ENCODE assay signal across 10 cellular contexts in the genomic region with DNA sequence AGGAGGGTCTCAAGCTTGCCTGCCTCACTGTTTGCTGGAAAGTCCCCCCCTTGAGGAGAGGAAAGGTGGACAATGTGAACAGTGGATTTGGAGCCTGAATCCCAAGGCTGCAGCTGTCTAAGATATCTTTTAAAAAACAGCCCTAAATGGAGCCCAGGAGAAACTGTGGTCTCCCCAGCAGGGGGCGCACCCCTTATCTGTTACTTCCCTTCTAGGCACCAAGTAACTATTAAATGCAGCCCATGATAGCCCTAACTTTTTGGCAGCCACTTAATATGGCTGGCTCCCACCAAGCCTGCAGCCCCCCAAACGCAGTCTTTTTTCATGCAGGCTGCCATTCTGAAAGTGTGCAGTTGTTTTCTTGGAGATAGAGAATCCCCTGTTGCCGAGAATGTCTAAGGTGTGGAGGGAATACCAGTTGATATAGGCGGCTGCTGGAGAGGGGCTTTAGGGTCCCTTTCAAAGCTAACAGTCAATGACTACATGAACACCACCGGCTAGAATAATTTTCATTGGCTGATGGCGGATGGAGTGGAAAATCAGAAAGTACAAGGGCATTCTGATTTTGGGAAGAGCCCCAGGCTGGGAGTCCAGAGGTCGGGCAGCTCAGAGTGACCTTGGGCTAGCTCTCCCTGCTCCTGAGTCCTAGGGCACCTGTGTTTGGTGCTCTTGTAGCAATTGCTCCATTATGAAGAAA. TPM values are rescaled to one million over a fixed set of nuclear protein-coding genes. Genes with fewer than 3 reads are reported as not detected.
DNase-seq lines count a peak whose midpoint lies in the region; ATAC-seq and TF ChIP-seq lines count a peak whose summit lies in the region.
"Had no signal": no experiment of that assay in that cellular context is flagged by ENCODE, and none has a peak within 500 bp of the region (broad histone marks: within the 10 kb centered on the region; RNA-seq: fewer than 3 reads in every experiment).

No MANE protein-coding gene starts in this region.

- H3K36me3 Mint-ChIP-seq in endothelial cell (ENCODE audit: low read depth, unreplicated experiment) = no peaks in the 10 kb centered on the region

- H3K4me2 ChIP-seq in OCI-LY3 (ENCODE audit: low read length) = no peak overlapping the region

- 72 to 78% methylated on average over 7 of the region's 7 CpGs for WGBS in heart right ventricle, 2 donors
- 37 to 59% methylated on average over 7 of the region's 7 CpGs for WGBS in testis, 2 donors

- H3K27me3 ChIP-seq in heart right ventricle = peaks cover 0 to 77% (median 61%) of the 10 kb centered on the region in 7 donors
- 0 out of 2 replicates have a peak, but pooled peaks cover 3% of the 10 kb centered on the region for H3K27me3 ChIP-seq in OCI-LY3 (ENCODE audit: low read depth, low read length)
- H3K27me3 ChIP-seq in testis = no peaks in the 10 kb centered on the region

- no peaks in the 10 kb centered on the region for H3K36me3 ChIP-seq in heart right ventricle
- H3K36me3 ChIP-seq in OCI-LY3 (replicated peaks; ENCODE audit: low read depth, low read length) = no peaks in the 10 kb centered on the region
- no peaks in the 10 kb centered on the region for H3K36me3 ChIP-seq in testis (ENCODE audit: low read depth, missing control alignments)

- intact Hi-C loops in heart right ventricle (cut with DNase I) = no loop called here
- intact Hi-C loops in left cardiac atrium (cut with DNase I) = no loop called here
- intact Hi-C loops in testis (cut with DNase I; ENCODE audit: low total_unique reads) = no loop called here

- no peak overlapping the region for H3K27ac Mint-ChIP-seq in endothelial cell (ENCODE audit: unreplicated experiment)

- H3K27me3 Mint-ChIP-seq in endothelial cell (ENCODE audit: unreplicated experiment) = peaks cover 5% of the 10 kb centered on the region

- no peaks in the 10 kb centered on the region for H3K9me3 ChIP-seq in heart right ventricle
- H3K9me3 ChIP-seq in OCI-LY3 (ENCODE audit: insufficient read depth, low read length) = no peaks in the 10 kb centered on the region
- H3K9me3 ChIP-seq in testis = no peaks in the 10 kb centered on the region

- H3K9me3 Mint-ChIP-seq in endothelial cell (ENCODE audit: unreplicated experiment) = no peaks in the 10 kb centered on the region

- ATAC-seq in heart right ventricle (no peak), left cardiac atrium (no peak), HG03442 (IDR thresholded peaks at IDR 0.05; ENCODE audit: unreplicated experiment) (no peak), GM21528 (IDR thresholded peaks at IDR 0.05; ENCODE audit: low FRiP score, unreplicated experiment) (no peak)
- ATAC-seq: right cardiac atrium had no signal

- H3K4me3 Mint-ChIP-seq in endothelial cell (ENCODE audit: unreplicated experiment) = no peak overlapping the region

- TF ChIP-seq CTCF in heart right ventricle (IDR thresholded peaks at IDR 0.05) (peak in 6 of 9 donors; percentile 7 to 48 (median 20)), OCI-LY3 (IDR thresholded peaks at IDR 0.05; ENCODE audit: low read depth, low read length) (peak; percentile 90), endothelial cell (IDR thresholded peaks at IDR 0.05; ENCODE audit: unreplicated experiment) (peak; percentile 66), testis (IDR thresholded peaks at IDR 0.05) (peak in 2 of 3 experiments; percentile 4 to 56)

- H2AFZ ChIP-seq in OCI-LY3 (ENCODE audit: low read depth, low read length) = no peak overlapping the region

- H3K27ac ChIP-seq in heart right ventricle (no peak overlapping the region), OCI-LY3 (ENCODE audit: low read length) (no peak overlapping the region), testis (no peak overlapping the region)

- no peak for TF ChIP-seq POLR2A in testis (IDR thresholded peaks at IDR 0.05)

- DNase-seq in heart right ventricle (no peak), left cardiac atrium (no peak), endothelial cell (ENCODE audit: low spot score) (peak; percentile 57), testis (peak; percentile 54)
- no peak for DNase-seq in central memory CD4-positive, alpha-beta T cell
- DNase-seq: NCI-H226, right cardiac atrium had no signal

- H4K20me1 ChIP-seq in OCI-LY3 (ENCODE audit: insufficient read depth, low read length) = no peaks in the 10 kb centered on the region

- no peak overlapping the region for H3K4me3 ChIP-seq in heart right ventricle
- H3K4me3 ChIP-seq in OCI-LY3 (ENCODE audit: low read length) = no peak overlapping the region
- no peak overlapping the region for H3K4me3 ChIP-seq in testis

- H3K79me2 ChIP-seq in OCI-LY3 (ENCODE audit: low read length) = no peaks in the 10 kb centered on the region

- H3K9ac ChIP-seq in OCI-LY3 (ENCODE audit: low read length) = no peak overlapping the region

- no peaks in the 10 kb centered on the region for H3K4me1 Mint-ChIP-seq in endothelial cell (ENCODE audit: unreplicated experiment)

- H3K4me1 ChIP-seq in heart right ventricle = peaks cover 0 to 9% (median 3%) of the 10 kb centered on the region in 9 donors
- H3K4me1 ChIP-seq in OCI-LY3 (ENCODE audit: low read length) = peaks cover 4% of the 10 kb centered on the region
- no peaks in the 10 kb centered on the region for H3K4me1 ChIP-seq in testis

RNA-seq across cellular contexts. Expression of a gene that starts 1.3 kb away (rescaled TPM):
- total RNA-seq in heart right ventricle (1 to 10 TPM in 1 of 10 donors, under 1 TPM in 4, not detected in 5; 0.32 to 1.4 (median 0.77) TPM), left cardiac atrium (1 to 10 TPM in 1 of 2 donors, under 1 TPM in 1; 0.15 to 1.8 TPM), endothelial cell (ENCODE audit: unreplicated experiment) (not detected), testis (1 to 10 TPM in 1 of 2 donors, under 1 TPM in 1; 0.62 to 1.4 TPM)
- polyA plus RNA-seq in heart right ventricle (1 to 10 TPM in 1 of 2 donors, not detected in 1; 1.9 TPM), testis (ENCODE audit: insufficient read depth, low read depth, low replicate concordance) (2.0 TPM)

Comparison
In these comparisons a context has a peak if more than half of its experiments do, and no peak if none do; other contexts are left out.
1. DNase-seq: peak in endothelial cell (single experiment) and testis (single experiment); none in heart right ventricle (0 of 2), left cardiac atrium (single experiment) and central memory CD4-positive, alpha-beta T cell (single experiment).
2. CTCF ChIP-seq: peak in every context shown above with its lines; median percentile 90 in OCI-LY3; 66 in endothelial cell; 30 in testis; 20 in heart right ventricle.